Comparison of ENCODE assay signal across 8 cellular contexts in genomic region chr2:161244387-161245236, GRCh38.
DNase-seq lines count a peak whose midpoint lies in the region; ATAC-seq and TF ChIP-seq lines count a peak whose summit lies in the region.
"Not testable (repeated sequence)": the region's sequence is repeated elsewhere in the genome, so short reads cannot be mapped to it uniquely, and the experiment has no call there.

No MANE protein-coding gene starts in this region.

- H3K4me3 Mint-ChIP-seq in activated T-helper 1 cell treated with anti-CD3 and anti-CD28 coated beads, Interleukin-12 subunit alpha, Interleukin-12 subunit beta, Interleukin-2, Interleukin-4 antibody, amounts not matched to agents 30 ng/mL and 10 ng/mL and 1 ng/mL, durations not matched to agents 14 hours and 24 hours and 36 hours: peak overlapping the region; percentile 96
- H3K4me3 Mint-ChIP-seq in natural killer cell treated with Interleukin-12 subunit alpha and Interleukin-12 subunit beta and Interleukin-15 and Interleukin-18, amount 100 ng/mL, for 72 hours: peak overlapping the region; percentile 96

- H3K9me3 ChIP-seq in thyroid gland: not testable (repeated sequence)

- not testable (repeated sequence) for H3K36me3 ChIP-seq in H7 (replicated peaks; ENCODE audit: control insufficient read depth, insufficient read depth, low read length); thyroid gland

- H3K27me3 ChIP-seq in H7 (ENCODE audit: control insufficient read depth, insufficient read depth, low read length): peaks cover 27% of the 10 kb centered on the region
- H3K27me3 ChIP-seq in thyroid gland: not testable (repeated sequence)

- 40 to 48% methylated on average over 30 to 33 of the region's 53 CpGs for WGBS in thyroid gland, 2 donors

- intact Hi-C loops in activated T-helper 1 cell treated with anti-CD3 and anti-CD28 coated beads, Interleukin-12 subunit alpha, Interleukin-12 subunit beta, Interleukin-2, Interleukin-4 antibody, amounts not matched to agents 30 ng/mL and 10 ng/mL and 1 ng/mL, durations not matched to agents 14 hours and 24 hours and 36 hours (cut with micrococcal nuclease): loop anchor here (1.0 to 10.0 kb wide), 9 partner anchors 10 to 1530 kb away; partner anchors contain the start of genes IFIH1, MARCHF7, PSMD14 and TANK
- intact Hi-C loops in thyroid gland (cut with DNase I): not testable (repeated sequence)

- peak in 1 of 2 donors; percentile 72 for TF ChIP-seq POLR2A in thyroid gland (IDR thresholded peaks at IDR 0.05)

- peaks cover 18 to 24% of the 10 kb centered on the region in 2 donors for H3K4me1 ChIP-seq in thyroid gland

- TF ChIP-seq CTCF in thyroid gland (IDR thresholded peaks at IDR 0.05): peak in 2 of 6 experiments; percentile 5 to 18

- not testable (repeated sequence) for H3K27me3 Mint-ChIP-seq in activated T-helper 1 cell treated with anti-CD3 and anti-CD28 coated beads, Interleukin-12 subunit alpha, Interleukin-12 subunit beta, Interleukin-2, Interleukin-4 antibody, amounts not matched to agents 30 ng/mL and 10 ng/mL and 1 ng/mL, durations not matched to agents 14 hours and 24 hours and 36 hours (ENCODE audit: insufficient read depth); natural killer cell treated with Interleukin-12 subunit alpha and Interleukin-12 subunit beta and Interleukin-15 and Interleukin-18, amount 100 ng/mL, for 72 hours

- H3K4me3 ChIP-seq in H7 (ENCODE audit: insufficient read depth, low read depth, low read length) (peak overlapping the region; percentile 37), thyroid gland (replicated peaks in 1 of 3) (peak overlapping the region in 2 of 3 donors; percentile 12 to 37)

- H3K9me3 Mint-ChIP-seq in activated T-helper 1 cell treated with anti-CD3 and anti-CD28 coated beads, Interleukin-12 subunit alpha, Interleukin-12 subunit beta, Interleukin-2, Interleukin-4 antibody, amounts not matched to agents 30 ng/mL and 10 ng/mL and 1 ng/mL, durations not matched to agents 14 hours and 24 hours and 36 hours; natural killer cell treated with Interleukin-12 subunit alpha and Interleukin-12 subunit beta and Interleukin-15 and Interleukin-18, amount 100 ng/mL, for 72 hours: not testable (repeated sequence)

- peaks cover 65% of the 10 kb centered on the region for H3K4me1 Mint-ChIP-seq in activated T-helper 1 cell treated with anti-CD3 and anti-CD28 coated beads, Interleukin-12 subunit alpha, Interleukin-12 subunit beta, Interleukin-2, Interleukin-4 antibody, amounts not matched to agents 30 ng/mL and 10 ng/mL and 1 ng/mL, durations not matched to agents 14 hours and 24 hours and 36 hours (ENCODE audit: low read depth)
- peaks cover 36 to 60% of the 10 kb centered on the region in 2 donors for H3K4me1 Mint-ChIP-seq in natural killer cell treated with Interleukin-12 subunit alpha and Interleukin-12 subunit beta and Interleukin-15 and Interleukin-18, amount 100 ng/mL, for 72 hours (ENCODE audit: low read depth in 2 of 2)

- peak overlapping the region; percentile 68 to 87 (median 87) for H3K27ac ChIP-seq in thyroid gland

- DNase-seq in H7 (peak; percentile 57), SIG-M5 treated with dmso at 0.1 percent for 504 hours (lab: John Stamatoyannopoulos, UW; ENCODE audit: unreplicated experiment) (peak; percentile 20), thyroid gland (peak; percentile 58 to 71)
- DNase-seq in activated T-helper 1 cell treated with anti-CD3 and anti-CD28 coated beads, Interleukin-12 subunit alpha, Interleukin-12 subunit beta, Interleukin-2, Interleukin-4 antibody, amounts not matched to agents 30 ng/mL and 10 ng/mL and 1 ng/mL, durations not matched to agents 14 hours and 24 hours and 36 hours (ENCODE audit: low spot score): peak; percentile 71
- peak; percentile 69 for DNase-seq in natural killer cell treated with Interleukin-12 subunit alpha and Interleukin-12 subunit beta and Interleukin-15 and Interleukin-18, amount 100 ng/mL, for 72 hours (ENCODE audit: low spot score)

- peak overlapping the region; percentile 96 for H3K27ac Mint-ChIP-seq in activated T-helper 1 cell treated with anti-CD3 and anti-CD28 coated beads, Interleukin-12 subunit alpha, Interleukin-12 subunit beta, Interleukin-2, Interleukin-4 antibody, amounts not matched to agents 30 ng/mL and 10 ng/mL and 1 ng/mL, durations not matched to agents 14 hours and 24 hours and 36 hours
- peak overlapping the region; percentile 85 to 91 for H3K27ac Mint-ChIP-seq in natural killer cell treated with Interleukin-12 subunit alpha and Interleukin-12 subunit beta and Interleukin-15 and Interleukin-18, amount 100 ng/mL, for 72 hours

- H3K36me3 Mint-ChIP-seq in activated T-helper 1 cell treated with anti-CD3 and anti-CD28 coated beads, Interleukin-12 subunit alpha, Interleukin-12 subunit beta, Interleukin-2, Interleukin-4 antibody, amounts not matched to agents 30 ng/mL and 10 ng/mL and 1 ng/mL, durations not matched to agents 14 hours and 24 hours and 36 hours (ENCODE audit: low read depth): peaks cover 11% of the 10 kb centered on the region
- H3K36me3 Mint-ChIP-seq in natural killer cell treated with Interleukin-12 subunit alpha and Interleukin-12 subunit beta and Interleukin-15 and Interleukin-18, amount 100 ng/mL, for 72 hours: not testable (repeated sequence)

- ATAC-seq in GM18508 (IDR thresholded peaks at IDR 0.05; ENCODE audit: insufficient read depth, unreplicated experiment): peak; percentile 50
- ATAC-seq in HG03575 (IDR thresholded peaks at IDR 0.05; ENCODE audit: extremely low read depth, insufficient number of reproducible peaks, low FRiP score, unreplicated experiment): peak; percentile 50
- peak; percentile 95 for ATAC-seq in esophagus mucosa
- peak; percentile 87 to 92 for ATAC-seq in natural killer cell treated with Interleukin-12 subunit alpha and Interleukin-12 subunit beta and Interleukin-15 and Interleukin-18, amount 100 ng/mL, for 72 hours

Comparison
In these comparisons a context has a peak if more than half of its experiments do, and no peak if none do; other contexts are left out.
1. Peak in every context shown above with its lines: DNase-seq, ATAC-seq, H3K4me3 ChIP-seq and H3K27ac ChIP-seq.
2. DNase-seq: peak in every context shown above with its lines; median percentile 71 in activated T-helper 1 cell treated with anti-CD3 and anti-CD28 coated beads, Interleukin-12 subunit alpha, Interleukin-12 subunit beta, Interleukin-2, Interleukin-4 antibody, amounts not matched to agents 30 ng/mL and 10 ng/mL and 1 ng/mL, durations not matched to agents 14 hours and 24 hours and 36 hours; 69 in natural killer cell treated with Interleukin-12 subunit alpha and Interleukin-12 subunit beta and Interleukin-15 and Interleukin-18, amount 100 ng/mL, for 72 hours; 64 in thyroid gland; 57 in H7; 20 in SIG-M5 treated with dmso at 0.1 percent for 504 hours.